ENCODE assay signal across 16 cellular contexts in genomic region chr14:34250959-34251358, GRCh38.
"Had no signal": no experiment of that assay in that cellular context is flagged by ENCODE, and none has a peak within 500 bp of the region (broad histone marks: within the 10 kb centered on the region; RNA-seq: fewer than 3 reads in every experiment).

No MANE protein-coding gene starts in this region.

- DNase-seq: activated gamma-delta T cell treated with Interleukin-2 at 50 U/mL for 16 hours; activated T-cell treated with anti-CD3 and anti-CD28 coated beads, Interleukin-2, amount 50 U/mL, for 1 hour; dorsolateral prefrontal cortex; effector memory CD8-positive, alpha-beta T cell; esophagus squamous epithelium; gastrocnemius medialis; naive B cell; retina; stimulated activated CD4-positive, alpha-beta T cell treated with anti-CD3 and anti-CD28 coated beads, Interleukin-15, amount 100 ng/mL, for 24 hours; testis had no signal

- ATAC-seq: effector memory CD8-positive, alpha-beta T cell; stimulated activated memory B cell treated with anti-CD40 and anti-IgM and Interleukin-4, amounts not matched to agents 10 μg/mL and 1 μg/mL and 100 μg/mL, for 72 hours; WTC11 had no signal

- H3K4me3 ChIP-seq: dorsolateral prefrontal cortex, esophagus squamous epithelium, gastrocnemius medialis, lung, neural progenitor cell, skin epidermis, testis, vagina had no signal

- H3K9me3 ChIP-seq: esophagus squamous epithelium, gastrocnemius medialis, testis, vagina had no signal

- H3K27me3 ChIP-seq: dorsolateral prefrontal cortex, esophagus squamous epithelium, gastrocnemius medialis, neural progenitor cell, testis, vagina had no signal

- H3K36me3 ChIP-seq: esophagus squamous epithelium, gastrocnemius medialis, neural progenitor cell, vagina had no signal

- H3K4me1 ChIP-seq: testis had no signal

- H3K27ac ChIP-seq: dorsolateral prefrontal cortex, esophagus squamous epithelium, neural progenitor cell, testis, vagina had no signal
